ENCODE assay signal across 18 cellular contexts in the genomic region with DNA sequence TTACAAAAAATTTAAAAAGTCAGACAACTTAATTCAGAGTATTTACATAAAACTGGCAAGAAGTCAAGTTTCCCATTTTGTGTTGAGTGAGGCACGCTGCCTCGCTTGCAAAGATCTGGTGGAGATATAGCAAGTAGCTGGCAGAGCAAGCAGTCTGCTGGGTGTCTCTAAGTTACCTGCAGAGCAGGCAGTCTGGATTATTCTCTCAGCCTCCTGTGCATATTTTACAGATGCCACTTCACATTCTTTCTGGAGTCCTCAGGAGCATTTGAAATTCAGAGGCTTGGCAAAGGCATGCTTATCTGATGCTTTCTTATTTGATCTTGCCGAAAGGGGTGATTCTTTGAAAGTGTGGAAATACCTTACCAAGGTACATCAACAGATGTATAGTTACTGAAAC.
"Had no signal": no experiment of that assay in that cellular context is flagged by ENCODE, and none has a peak within 500 bp of the region (broad histone marks: within the 10 kb centered on the region; RNA-seq: fewer than 3 reads in every experiment).

No MANE protein-coding gene starts in this region.

- ATAC-seq: activated CD8-positive, alpha-beta memory T cell treated with anti-CD3 and anti-CD28 coated beads, Interleukin-2, amount 10 ng/mL, durations not matched to agents 7 days and 5 days; body of pancreas; gastrocnemius medialis; heart right ventricle; left lobe of liver had no signal

- H3K36me3 Mint-ChIP-seq: activated CD8-positive, alpha-beta memory T cell treated with anti-CD3 and anti-CD28 coated beads, Interleukin-2, amount 10 ng/mL, durations not matched to agents 7 days and 5 days; activated naive CD4-positive, alpha-beta T cell treated with anti-CD3 and anti-CD28 coated beads, Interleukin-2, amount 50 U/mL, for 24 hours; immature natural killer cell had no signal

- H3K4me3 ChIP-seq: body of pancreas, gastrocnemius medialis, heart right ventricle had no signal

- H3K27me3 Mint-ChIP-seq: activated CD8-positive, alpha-beta memory T cell treated with anti-CD3 and anti-CD28 coated beads, Interleukin-2, amount 10 ng/mL, durations not matched to agents 7 days and 5 days; activated naive CD4-positive, alpha-beta T cell treated with anti-CD3 and anti-CD28 coated beads, Interleukin-2, amount 50 U/mL, for 24 hours; activated T-cell treated with anti-CD3 and anti-CD28 coated beads, Interleukin-2, amount 50 U/mL, for 24 hours; central memory CD8-positive, alpha-beta T cell had no signal

- H3K4me1 Mint-ChIP-seq: activated CD8-positive, alpha-beta memory T cell treated with anti-CD3 and anti-CD28 coated beads, Interleukin-2, amount 10 ng/mL, durations not matched to agents 7 days and 5 days; activated naive CD4-positive, alpha-beta T cell treated with anti-CD3 and anti-CD28 coated beads, Interleukin-2, amount 50 U/mL, for 24 hours; central memory CD8-positive, alpha-beta T cell; immature natural killer cell had no signal

- H3K27me3 ChIP-seq: body of pancreas, gastrocnemius medialis had no signal

- H3K4me1 ChIP-seq: body of pancreas, gastrocnemius medialis, heart right ventricle had no signal

- DNase-seq: activated CD4-positive, alpha-beta T cell treated with anti-CD3 and anti-CD28 coated beads for 1 hour; activated CD4-positive, alpha-beta T cell treated with anti-CD3 and anti-CD28 coated beads, Interleukin-2, amount 50 U/mL, for 48 hours; activated CD8-positive, alpha-beta memory T cell treated with anti-CD3 and anti-CD28 coated beads, Interleukin-2, amount 10 ng/mL, durations not matched to agents 7 days and 5 days; activated effector memory CD4-positive, alpha-beta T cell treated with Interleukin-2 at 50 U/mL for 16 hours; activated T-cell treated with anti-CD3 and anti-CD28 coated beads, Interleukin-2, amount 50 U/mL, for 24 hours; body of pancreas; cortex of kidney; effector CD8-positive, alpha-beta T cell; gastrocnemius medialis; heart right ventricle; immature natural killer cell; mesenchymal stem cell; stimulated activated CD4-positive, alpha-beta T cell treated with anti-CD3 and anti-CD28 coated beads, Interleukin-2, amount 100 ng/mL, for 48 hours; stimulated activated naive CD4-positive, alpha-beta T cell treated with Interleukin-2 at 50 U/mL for 16 hours had no signal

- H3K9me3 ChIP-seq: body of pancreas, gastrocnemius medialis, heart right ventricle had no signal

- H3K27ac Mint-ChIP-seq: activated CD8-positive, alpha-beta memory T cell treated with anti-CD3 and anti-CD28 coated beads, Interleukin-2, amount 10 ng/mL, durations not matched to agents 7 days and 5 days; activated naive CD4-positive, alpha-beta T cell treated with anti-CD3 and anti-CD28 coated beads, Interleukin-2, amount 50 U/mL, for 24 hours; activated T-cell treated with anti-CD3 and anti-CD28 coated beads, Interleukin-2, amount 50 U/mL, for 24 hours; immature natural killer cell; T-helper 1 cell treated with Interleukin-12 subunit alpha and Interleukin-12 subunit beta and Interleukin-4 antibody, amounts not matched to agents 30 μg/mL and 1 μg/mL, for 36 hours had no signal

- H3K4me3 Mint-ChIP-seq: activated CD8-positive, alpha-beta memory T cell treated with anti-CD3 and anti-CD28 coated beads, Interleukin-2, amount 10 ng/mL, durations not matched to agents 7 days and 5 days; activated naive CD4-positive, alpha-beta T cell treated with anti-CD3 and anti-CD28 coated beads, Interleukin-2, amount 50 U/mL, for 24 hours; activated T-cell treated with anti-CD3 and anti-CD28 coated beads, Interleukin-2, amount 50 U/mL, for 24 hours; central memory CD8-positive, alpha-beta T cell; immature natural killer cell; T-helper 1 cell treated with Interleukin-12 subunit alpha and Interleukin-12 subunit beta and Interleukin-4 antibody, amounts not matched to agents 30 μg/mL and 1 μg/mL, for 36 hours had no signal

- H3K36me3 ChIP-seq: gastrocnemius medialis, heart right ventricle had no signal

- H3K27ac ChIP-seq: body of pancreas, gastrocnemius medialis, heart right ventricle had no signal
